ENCODE assay signal across 7 cellular contexts in the genomic region with DNA sequence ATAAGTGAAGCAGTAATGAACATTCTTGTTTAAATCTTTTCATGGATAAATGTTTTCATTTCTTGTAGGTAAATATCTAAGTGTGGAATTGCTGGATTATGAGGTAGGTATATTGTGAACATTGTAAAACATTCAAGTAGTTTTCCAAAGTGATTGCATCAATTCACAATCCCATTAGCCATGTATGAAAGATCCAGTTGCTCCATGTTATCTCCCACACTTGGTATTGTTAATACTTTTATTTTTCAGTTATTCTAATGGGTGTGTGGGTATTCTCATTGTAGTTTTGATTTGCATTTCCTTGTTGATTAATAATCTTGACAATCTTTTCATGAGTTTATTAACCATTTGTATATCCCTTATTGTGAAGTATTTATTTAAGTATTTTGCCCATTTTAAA.
"Had no signal": no experiment of that assay in that cellular context is flagged by ENCODE, and none has a peak within 500 bp of the region (broad histone marks: within the 10 kb centered on the region; RNA-seq: fewer than 3 reads in every experiment).

No MANE protein-coding gene starts in this region.

- H3K9ac ChIP-seq: KMS-11 had no signal

- ATAC-seq: HepG2 had no signal

- H3K27ac ChIP-seq: HL-60, KMS-11 had no signal

- H3K4me2 ChIP-seq: KMS-11 had no signal

- FAIRE-seq: HepG2, HTR-8/SVneo had no signal

- DNase-seq: IMR-90, KBM-7, KG1 had no signal
